25 cellular contexts compared by ENCODE assay signal in genomic region chr4:172868271-172868670, GRCh38.
"Had no signal": no experiment of that assay in that cellular context is flagged by ENCODE, and none has a peak within 500 bp of the region (broad histone marks: within the 10 kb centered on the region; RNA-seq: fewer than 3 reads in every experiment).

No MANE protein-coding gene starts in this region.

- H3K27me3 ChIP-seq: colonic mucosa, esophagus muscularis mucosa, gastrocnemius medialis, gastroesophageal sphincter, heart left ventricle had no signal

- DNase-seq: colonic mucosa; cortex of kidney; dermis blood vessel endothelial cell; dorsolateral prefrontal cortex; effector CD4-positive, alpha-beta T cell; effector CD8-positive, alpha-beta T cell; effector memory CD4-positive, alpha-beta T cell; effector memory CD8-positive, alpha-beta T cell; endodermal cell; erythroblast; esophagus squamous epithelium; foreskin fibroblast; foreskin keratinocyte; foreskin melanocyte; gastrocnemius medialis; glutamatergic neuron; head of caudate nucleus; heart left ventricle; heart right ventricle had no signal

- H3K4me3 ChIP-seq: colonic mucosa, coronary artery, dorsolateral prefrontal cortex, esophagus muscularis mucosa, esophagus squamous epithelium, gastrocnemius medialis, gastroesophageal sphincter, heart left ventricle, heart right ventricle had no signal

- H3K9me3 ChIP-seq: colonic mucosa, esophagus muscularis mucosa, esophagus squamous epithelium, gastrocnemius medialis, gastroesophageal sphincter, heart left ventricle, heart right ventricle had no signal

- ATAC-seq: effector memory CD8-positive, alpha-beta T cell; esophagus mucosa; foreskin keratinocyte; gastrocnemius medialis; gastroesophageal sphincter; heart left ventricle; heart right ventricle had no signal

- H3K36me3 ChIP-seq: colonic mucosa, esophagus muscularis mucosa, esophagus squamous epithelium, gastrocnemius medialis, gastroesophageal sphincter, heart left ventricle, heart right ventricle had no signal

- H3K27ac Mint-ChIP-seq: dendritic cell treated with granulocyte-macrophage colony-stimulating factor and Interleukin-4, amounts not matched to agents 40 ng/mL and 50 ng/mL, for 4 days; effector memory CD8-positive, alpha-beta T cell; endodermal cell had no signal

- H3K4me1 Mint-ChIP-seq: endodermal cell had no signal

- H3K27me3 Mint-ChIP-seq: effector memory CD8-positive, alpha-beta T cell had no signal

- H3K27ac ChIP-seq: colonic mucosa, coronary artery, dorsolateral prefrontal cortex, epithelial cell of prostate, esophagus muscularis mucosa, esophagus squamous epithelium, foreskin keratinocyte, gastrocnemius medialis, gastroesophageal sphincter, heart left ventricle, heart right ventricle had no signal

- H3K4me3 Mint-ChIP-seq: dendritic cell treated with granulocyte-macrophage colony-stimulating factor and Interleukin-4, amounts not matched to agents 40 ng/mL and 50 ng/mL, for 4 days; effector memory CD8-positive, alpha-beta T cell; endodermal cell had no signal

- H3K4me1 ChIP-seq: colonic mucosa, esophagus muscularis mucosa, esophagus squamous epithelium, foreskin keratinocyte, gastrocnemius medialis, gastroesophageal sphincter, heart left ventricle, heart right ventricle had no signal
